Comparison of ENCODE assay signal across 28 cellular contexts in the genomic region with DNA sequence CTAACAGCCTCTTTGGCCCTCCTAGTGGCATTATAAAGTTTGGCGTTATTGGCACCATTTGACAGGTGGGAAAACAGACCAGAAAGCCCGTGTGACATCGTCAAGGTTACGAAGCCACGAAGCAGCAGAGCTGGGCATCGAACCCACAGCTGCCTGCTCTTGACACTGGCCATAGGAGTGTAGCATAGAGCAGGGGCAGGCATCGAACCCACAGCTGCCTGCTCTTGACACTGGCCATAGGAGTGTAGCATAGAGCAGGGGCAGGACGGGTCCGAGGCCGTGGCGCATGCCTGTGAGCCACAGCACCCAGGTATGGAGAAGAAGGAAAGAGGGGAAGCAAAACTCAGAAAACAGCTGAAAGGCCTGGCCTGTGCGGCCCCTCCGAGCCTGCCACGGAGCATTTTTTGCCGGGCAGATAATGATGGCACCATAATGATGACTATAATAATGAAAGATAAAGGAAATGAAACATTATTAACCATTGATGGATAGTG. TPM values are rescaled to one million over a fixed set of nuclear protein-coding genes. Genes with fewer than 3 reads are reported as not detected.
"Had no signal": no experiment of that assay in that cellular context is flagged by ENCODE, and none has a peak within 500 bp of the region (broad histone marks: within the 10 kb centered on the region; RNA-seq: fewer than 3 reads in every experiment).

No MANE protein-coding gene starts in this region.

- H3K27me3 ChIP-seq: neutrophil, ovary, right lobe of liver, thyroid gland, tibial nerve, upper lobe of left lung, vagina had no signal

- H3K79me2 ChIP-seq: parathyroid adenoma had no signal

- ATAC-seq: naive thymus-derived CD8-positive, alpha-beta T cell; natural killer cell treated with Interleukin-12 subunit alpha and Interleukin-12 subunit beta and Interleukin-15 and Interleukin-18, amount 100 ng/mL, for 72 hours; psoas muscle; right cardiac atrium; right lobe of liver; stimulated activated effector memory CD8-positive, alpha-beta T cell treated with anti-CD3 and anti-CD28 coated beads, Interleukin-12 subunit alpha, Interleukin-12 subunit beta, amount 100 ng/mL, for 72 hours; stimulated activated naive B cell treated with anti-CD40 and anti-IgM and Interleukin-4, amounts not matched to agents 10 μg/mL and 1 μg/mL and 100 μg/mL, for 72 hours had no signal

- H3K36me3 ChIP-seq: neutrophil, ovary, right lobe of liver, sigmoid colon, stomach, thoracic aorta, thyroid gland, tibial nerve, upper lobe of left lung, vagina had no signal

- H3K4me3 ChIP-seq: ovary, psoas muscle, right lobe of liver, sigmoid colon, stomach, thoracic aorta, thyroid gland, tibial nerve, upper lobe of left lung, vagina had no signal

- H3K9ac ChIP-seq: parathyroid adenoma had no signal

- H2AFZ ChIP-seq: parathyroid adenoma had no signal

- FAIRE-seq: small intestine, urothelium cell line had no signal

- H3K4me1 ChIP-seq: parathyroid adenoma, psoas muscle, right lobe of liver, stomach, thyroid gland, tibial nerve, upper lobe of left lung, vagina had no signal

- DNase-seq: naive thymus-derived CD8-positive, alpha-beta T cell; nephron progenitor cell; nucleus accumbens; ovary; psoas muscle; right cardiac atrium; sigmoid colon; small intestine; stimulated activated CD4-positive, alpha-beta T cell treated with anti-CD3 and anti-CD28 coated beads, Interleukin-15, amount 100 ng/mL, for 24 hours; stimulated activated CD4-positive, alpha-beta T cell treated with anti-CD3 and anti-CD28 coated beads, Interleukin-2, amount 100 ng/mL, for 24 hours; stimulated activated CD4-positive, alpha-beta T cell treated with anti-CD3 and anti-CD28 coated beads, Interleukin-2, amount 100 ng/mL, for 48 hours; stimulated activated CD4-positive, alpha-beta T cell treated with anti-CD3 and anti-CD28 coated beads, Interleukin-4, amount 100 ng/mL, for 24 hours; stimulated activated naive B cell treated with anti-CD40 and anti-IgM and Interleukin-4, amounts not matched to agents 10 μg/mL and 1 μg/mL and 100 μg/mL, for 72 hours; stimulated activated naive CD4-positive, alpha-beta T cell treated with Interleukin-2 at 50 U/mL for 16 hours; stomach; thyroid gland; trophoblast cell had no signal

- H3K9me3 ChIP-seq: neutrophil, ovary, psoas muscle, right lobe of liver, sigmoid colon, thoracic aorta, thyroid gland, upper lobe of left lung, vagina had no signal

- H3K27ac ChIP-seq: neutrophil, ovary, parathyroid adenoma, psoas muscle, right lobe of liver, sigmoid colon, stomach, thoracic aorta, thyroid gland, tibial nerve, upper lobe of left lung, vagina had no signal

RNA-seq across cellular contexts. Expression of gene CDH4, which starts 33.1 kb away (rescaled TPM):
- total RNA-seq: natural killer cell treated with Interleukin-12 subunit alpha and Interleukin-12 subunit beta and Interleukin-15 and Interleukin-18, amount 100 ng/mL, for 72 hours; subcutaneous adipose tissue; thoracic aorta had no signal
